ENCODE assay signal across 13 cellular contexts in genomic region chr12:46218509-46219095, GRCh38. TPM values are rescaled to one million over a fixed set of nuclear protein-coding genes. Genes with fewer than 3 reads are reported as not detected.
DNase-seq lines count a peak whose midpoint lies in the region; ATAC-seq and TF ChIP-seq lines count a peak whose summit lies in the region.
"Had no signal": no experiment of that assay in that cellular context is flagged by ENCODE, and none has a peak within 500 bp of the region (broad histone marks: within the 10 kb centered on the region; RNA-seq: fewer than 3 reads in every experiment).

No MANE protein-coding gene starts in this region.

- DNase-seq in activated CD8-positive, alpha-beta memory T cell treated with anti-CD3 and anti-CD28 coated beads, Interleukin-2, amount 10 ng/mL, durations not matched to agents 7 days and 5 days, result peak; percentile 45
- no peak for DNase-seq in activated CD8-positive, alpha-beta memory T cell treated with anti-CD3 and anti-CD28 coated beads, Interleukin-2, amount 50 U/mL, for 4 hours
- peak; percentile 50 for DNase-seq in SIG-M5 (lab: John Stamatoyannopoulos, UW)
- no peak for DNase-seq in effector memory CD4-positive, alpha-beta T cell
- no peak for DNase-seq in omental fat pad (ENCODE audit: low spot score)
- no peak for DNase-seq in chondrocyte (ENCODE audit: low spot score)
- DNase-seq in middle frontal gyrus (ENCODE audit: extremely low spot score, low spot score), result no peak
- DNase-seq: NCI-H146; nephron progenitor cell; SJCRH30; stimulated activated CD4-positive, alpha-beta T cell treated with anti-CD3 and anti-CD28 coated beads, Interleukin-4, amount 100 ng/mL, for 1 hour had no signal

- TF ChIP-seq CTCF in omental fat pad (IDR thresholded peaks at IDR 0.05), result no peak
- TF ChIP-seq CTCF in chondrocyte (IDR thresholded peaks at IDR 0.05), result no peak

- peaks cover 70% of the 10 kb centered on the region for H3K36me3 Mint-ChIP-seq in activated CD8-positive, alpha-beta memory T cell treated with anti-CD3 and anti-CD28 coated beads, Interleukin-2, amount 10 ng/mL, durations not matched to agents 7 days and 5 days
- H3K36me3 Mint-ChIP-seq in stimulated activated naive CD8-positive, alpha-beta T cell treated with anti-CD3 and anti-CD28 coated beads, Interleukin-15, Interleukin-2, amounts not matched to agents 100 ng/mL and 50 ng/mL, for 24 hours (ENCODE audit: low read depth), result peaks cover 83% of the 10 kb centered on the region
- H3K36me3 Mint-ChIP-seq in chondrocyte (ENCODE audit: low read depth), result peaks cover 35% of the 10 kb centered on the region

- CTCF ChIA-PET in activated CD8-positive, alpha-beta memory T cell treated with anti-CD3 and anti-CD28 coated beads, Interleukin-2, amount 10 ng/mL, durations not matched to agents 7 days and 5 days (lab: Charles Lee), result interaction anchor here (0.9 to 5.1 kb wide), 6 partner anchors 27 to 51 kb away, joined by 3 to 34 read pairs (median 4); partner anchors contain the start of gene SLC38A1

- no peaks in the 10 kb centered on the region for H3K9me3 Mint-ChIP-seq in activated CD8-positive, alpha-beta memory T cell treated with anti-CD3 and anti-CD28 coated beads, Interleukin-2, amount 10 ng/mL, durations not matched to agents 7 days and 5 days (ENCODE audit: low read depth)
- no peaks in the 10 kb centered on the region for H3K9me3 Mint-ChIP-seq in stimulated activated naive CD8-positive, alpha-beta T cell treated with anti-CD3 and anti-CD28 coated beads, Interleukin-15, Interleukin-2, amounts not matched to agents 100 ng/mL and 50 ng/mL, for 24 hours
- H3K9me3 Mint-ChIP-seq in chondrocyte (ENCODE audit: low read depth), result no peaks in the 10 kb centered on the region
- H3K9me3 Mint-ChIP-seq: dendritic cell treated with granulocyte-macrophage colony-stimulating factor and Interleukin-4, amounts not matched to agents 40 ng/mL and 50 ng/mL, for 4 days; nephron progenitor cell had no signal

- no peaks in the 10 kb centered on the region for H3K27me3 Mint-ChIP-seq in activated CD8-positive, alpha-beta memory T cell treated with anti-CD3 and anti-CD28 coated beads, Interleukin-2, amount 10 ng/mL, durations not matched to agents 7 days and 5 days
- H3K27me3 Mint-ChIP-seq in stimulated activated naive CD8-positive, alpha-beta T cell treated with anti-CD3 and anti-CD28 coated beads, Interleukin-15, Interleukin-2, amounts not matched to agents 100 ng/mL and 50 ng/mL, for 24 hours, result no peaks in the 10 kb centered on the region
- H3K27me3 Mint-ChIP-seq in chondrocyte (ENCODE audit: low read depth), result no peaks in the 10 kb centered on the region

- H3K27ac ChIP-seq in effector memory CD4-positive, alpha-beta T cell (ENCODE audit: insufficient read depth, low read length, poor library complexity, severe bottlenecking), result peak overlapping the region; percentile 92
- H3K27ac ChIP-seq: SJCRH30 had no signal

- peak overlapping the region; percentile 14 for H3K4me3 ChIP-seq in effector memory CD4-positive, alpha-beta T cell (ENCODE audit: insufficient read depth, low read depth, low read length, poor library complexity, severe bottlenecking)
- H3K4me3 ChIP-seq: SJCRH30 had no signal

- H3K36me3 ChIP-seq in effector memory CD4-positive, alpha-beta T cell (ENCODE audit: control insufficient read depth, insufficient read depth, low read length), result peaks cover under 1% of the 10 kb centered on the region

- H3K9me3 ChIP-seq in effector memory CD4-positive, alpha-beta T cell (ENCODE audit: control insufficient read depth, low read length), result no peaks in the 10 kb centered on the region
- H3K9me3 ChIP-seq: SJCRH30 had no signal

- H3K4me3 Mint-ChIP-seq in activated CD8-positive, alpha-beta memory T cell treated with anti-CD3 and anti-CD28 coated beads, Interleukin-2, amount 10 ng/mL, durations not matched to agents 7 days and 5 days, result peak overlapping the region; percentile 65
- H3K4me3 Mint-ChIP-seq in stimulated activated naive CD8-positive, alpha-beta T cell treated with anti-CD3 and anti-CD28 coated beads, Interleukin-15, Interleukin-2, amounts not matched to agents 100 ng/mL and 50 ng/mL, for 24 hours, result peak overlapping the region; percentile 84
- H3K4me3 Mint-ChIP-seq in chondrocyte (ENCODE audit: unreplicated experiment), result no peak overlapping the region
- H3K4me3 Mint-ChIP-seq: dendritic cell treated with granulocyte-macrophage colony-stimulating factor and Interleukin-4, amounts not matched to agents 40 ng/mL and 50 ng/mL, for 4 days; nephron progenitor cell had no signal

- H3K27ac Mint-ChIP-seq in activated CD8-positive, alpha-beta memory T cell treated with anti-CD3 and anti-CD28 coated beads, Interleukin-2, amount 10 ng/mL, durations not matched to agents 7 days and 5 days, result peak overlapping the region; percentile 94
- peak overlapping the region; percentile 96 for H3K27ac Mint-ChIP-seq in stimulated activated naive CD8-positive, alpha-beta T cell treated with anti-CD3 and anti-CD28 coated beads, Interleukin-15, Interleukin-2, amounts not matched to agents 100 ng/mL and 50 ng/mL, for 24 hours
- no peak overlapping the region for H3K27ac Mint-ChIP-seq in chondrocyte (ENCODE audit: unreplicated experiment)
- H3K27ac Mint-ChIP-seq: dendritic cell treated with granulocyte-macrophage colony-stimulating factor and Interleukin-4, amounts not matched to agents 40 ng/mL and 50 ng/mL, for 4 days; nephron progenitor cell had no signal

- peaks cover 94% of the 10 kb centered on the region for H3K4me1 Mint-ChIP-seq in activated CD8-positive, alpha-beta memory T cell treated with anti-CD3 and anti-CD28 coated beads, Interleukin-2, amount 10 ng/mL, durations not matched to agents 7 days and 5 days
- H3K4me1 Mint-ChIP-seq in stimulated activated naive CD8-positive, alpha-beta T cell treated with anti-CD3 and anti-CD28 coated beads, Interleukin-15, Interleukin-2, amounts not matched to agents 100 ng/mL and 50 ng/mL, for 24 hours (ENCODE audit: low read depth), result peaks cover 99% of the 10 kb centered on the region
- H3K4me1 Mint-ChIP-seq in chondrocyte (ENCODE audit: low read depth), result peaks cover 51% of the 10 kb centered on the region
- H3K4me1 Mint-ChIP-seq: nephron progenitor cell had no signal

- peaks cover 84% of the 10 kb centered on the region for H3K4me1 ChIP-seq in effector memory CD4-positive, alpha-beta T cell (ENCODE audit: control insufficient read depth, insufficient read depth, low read length, poor library complexity, severe bottlenecking)

- no peaks in the 10 kb centered on the region for H3K27me3 ChIP-seq in effector memory CD4-positive, alpha-beta T cell (replicated peaks; ENCODE audit: control insufficient read depth, insufficient read depth, low read length, poor library complexity, severe bottlenecking)
- H3K27me3 ChIP-seq: SJCRH30 had no signal

- ATAC-seq in activated CD8-positive, alpha-beta memory T cell treated with anti-CD3 and anti-CD28 coated beads, Interleukin-2, amount 10 ng/mL, durations not matched to agents 7 days and 5 days, result no peak
- ATAC-seq in omental fat pad (ENCODE audit: low FRiP score), result no peak

RNA-seq across cellular contexts. Expression of gene SLC38A1, which starts 50.2 kb away (rescaled TPM):
- 100 to 1,000 TPM; 149 to 180 TPM for total RNA-seq in activated CD8-positive, alpha-beta memory T cell treated with anti-CD3 and anti-CD28 coated beads, Interleukin-2, amount 10 ng/mL, durations not matched to agents 7 days and 5 days
- 10 to 100 TPM; 14.8 to 48.5 (median 28.4) TPM for total RNA-seq in omental fat pad
- total RNA-seq in chondrocyte, result 83.4 to 185 TPM (median 176 TPM) in 3 replicates

Comparison
In these comparisons a context has a peak if more than half of its experiments do, and no peak if none do; other contexts are left out.
1. DNase-seq: peak in activated CD8-positive, alpha-beta memory T cell treated with anti-CD3 and anti-CD28 coated beads, Interleukin-2, amount 10 ng/mL, durations not matched to agents 7 days and 5 days (single experiment) and SIG-M5 (single experiment); none in activated CD8-positive, alpha-beta memory T cell treated with anti-CD3 and anti-CD28 coated beads, Interleukin-2, amount 50 U/mL, for 4 hours (single experiment), effector memory CD4-positive, alpha-beta T cell (0 of 3), omental fat pad (single experiment), chondrocyte (single experiment) and middle frontal gyrus (single experiment).